ENCODE assay signal across 10 cellular contexts in genomic region chr12:96048392-96048969, GRCh38. TPM values are rescaled to one million over a fixed set of nuclear protein-coding genes. Genes with fewer than 3 reads are reported as not detected.
DNase-seq lines count a peak whose midpoint lies in the region; ATAC-seq and TF ChIP-seq lines count a peak whose summit lies in the region.
"Had no signal": no experiment of that assay in that cellular context is flagged by ENCODE, and none has a peak within 500 bp of the region (broad histone marks: within the 10 kb centered on the region; RNA-seq: fewer than 3 reads in every experiment).

No MANE protein-coding gene starts in this region.

- H3K9me3 ChIP-seq in parathyroid adenoma (ENCODE audit: control insufficient read depth, low read length), result no peaks in the 10 kb centered on the region

- no peak for TF ChIP-seq CTCF in parathyroid adenoma (IDR thresholded peaks at IDR 0.05)

- no peak for DNase-seq in activated CD4-positive, alpha-beta T cell treated with anti-CD3 and anti-CD28 coated beads, Interleukin-2, amount 10 ng/mL, durations not matched to agents 24 days and 14 days
- DNase-seq in activated CD4-positive, alpha-beta T cell treated with anti-CD3 and anti-CD28 coated beads, Interleukin-2, amount 50 U/mL, for 48 hours, result no peak
- DNase-seq in NCI-H748 treated with DMSO at 0.1 percent for 48 hours (lab: John Stamatoyannopoulos, UW) (peak; percentile 41), dedifferentiated amniotic fluid mesenchymal stem cell (ENCODE audit: extremely low spot score) (no peak), COR-L47 (lab: John Stamatoyannopoulos, UW) (no peak)
- no peak for DNase-seq in central memory CD8-positive, alpha-beta T cell (ENCODE audit: low spot score in 2 of 2)
- DNase-seq: dorsolateral prefrontal cortex; stimulated activated CD4-positive, alpha-beta T cell treated with anti-CD3 and anti-CD28 coated beads, Interleukin-12 subunit alpha, Interleukin-12 subunit beta, amount 100 ng/mL, for 4 hours had no signal

- H3K4me3 Mint-ChIP-seq in activated CD4-positive, alpha-beta T cell treated with anti-CD3 and anti-CD28 coated beads, Interleukin-2, amount 10 ng/mL, durations not matched to agents 24 days and 14 days, result peak overlapping the region; percentile 32
- H3K4me3 Mint-ChIP-seq in central memory CD8-positive, alpha-beta T cell, result no peak overlapping the region

- H3K9me3 Mint-ChIP-seq in activated CD4-positive, alpha-beta T cell treated with anti-CD3 and anti-CD28 coated beads, Interleukin-2, amount 10 ng/mL, durations not matched to agents 24 days and 14 days, result peaks cover 14% of the 10 kb centered on the region
- H3K9me3 Mint-ChIP-seq in central memory CD8-positive, alpha-beta T cell, result no peaks in the 10 kb centered on the region

- H2AFZ ChIP-seq in parathyroid adenoma, result peak overlapping the region; percentile 83

- H3K27ac ChIP-seq in parathyroid adenoma, result peak overlapping the region; percentile 45
- H3K27ac ChIP-seq: dorsolateral prefrontal cortex had no signal

- intact Hi-C loops in activated CD4-positive, alpha-beta T cell treated with anti-CD3 and anti-CD28 coated beads, Interleukin-2, amount 10 ng/mL, durations not matched to agents 24 days and 14 days (cut with micrococcal nuclease), result loop anchor here (5.0 kb wide), 2 partner anchors 379 to 469 kb away; no protein-coding TSS in a partner anchor

- H3K4me2 ChIP-seq in parathyroid adenoma (ENCODE audit: low read length), result no peak overlapping the region

- peaks cover 38% of the 10 kb centered on the region for H3K4me1 Mint-ChIP-seq in activated CD4-positive, alpha-beta T cell treated with anti-CD3 and anti-CD28 coated beads, Interleukin-2, amount 10 ng/mL, durations not matched to agents 24 days and 14 days
- H3K4me1 Mint-ChIP-seq in central memory CD8-positive, alpha-beta T cell, result peaks cover 26% of the 10 kb centered on the region

- no peaks in the 10 kb centered on the region for H3K36me3 ChIP-seq in parathyroid adenoma (ENCODE audit: control insufficient read depth, insufficient read depth, low read length)

- H3K79me2 ChIP-seq in parathyroid adenoma, result no peaks in the 10 kb centered on the region

- H3K4me3 ChIP-seq in parathyroid adenoma (ENCODE audit: low read depth, low read length), result no peak overlapping the region
- H3K4me3 ChIP-seq: dorsolateral prefrontal cortex had no signal

- no peak overlapping the region for H3K9ac ChIP-seq in parathyroid adenoma

- no peaks in the 10 kb centered on the region for H3K27me3 ChIP-seq in parathyroid adenoma (ENCODE audit: control insufficient read depth, insufficient read depth, low read length)
- H3K27me3 ChIP-seq: dorsolateral prefrontal cortex had no signal

- no peaks in the 10 kb centered on the region for H3K36me3 Mint-ChIP-seq in activated CD4-positive, alpha-beta T cell treated with anti-CD3 and anti-CD28 coated beads, Interleukin-2, amount 10 ng/mL, durations not matched to agents 24 days and 14 days (ENCODE audit: low read depth)
- peaks cover 3% of the 10 kb centered on the region for H3K36me3 Mint-ChIP-seq in central memory CD8-positive, alpha-beta T cell (ENCODE audit: insufficient read depth)

- H3K27ac Mint-ChIP-seq in activated CD4-positive, alpha-beta T cell treated with anti-CD3 and anti-CD28 coated beads, Interleukin-2, amount 10 ng/mL, durations not matched to agents 24 days and 14 days, result peak overlapping the region; percentile 81
- peak overlapping the region; percentile 38 for H3K27ac Mint-ChIP-seq in central memory CD8-positive, alpha-beta T cell (ENCODE audit: low read depth)

- no peak for ATAC-seq in central memory CD8-positive, alpha-beta T cell (replicated peaks; ENCODE audit: extremely low read depth, poor library complexity, severe bottlenecking)
- ATAC-seq in GM21825 (IDR thresholded peaks at IDR 0.05; ENCODE audit: unreplicated experiment), result no peak

- H3K27me3 Mint-ChIP-seq in activated CD4-positive, alpha-beta T cell treated with anti-CD3 and anti-CD28 coated beads, Interleukin-2, amount 10 ng/mL, durations not matched to agents 24 days and 14 days, result no peaks in the 10 kb centered on the region
- no peaks in the 10 kb centered on the region for H3K27me3 Mint-ChIP-seq in central memory CD8-positive, alpha-beta T cell

- H3K4me1 ChIP-seq in parathyroid adenoma, result peaks cover 21% of the 10 kb centered on the region

RNA-seq across cellular contexts. Expression of gene LTA4H, which starts 13.1 kb away (rescaled TPM):
- total RNA-seq in activated CD4-positive, alpha-beta T cell treated with anti-CD3 and anti-CD28 coated beads, Interleukin-2, amount 10 ng/mL, durations not matched to agents 24 days and 14 days, result 63.4 and 64.1 TPM in 2 replicates

RNA-seq across cellular contexts. Expression of gene HAL, which starts 52.3 kb away (rescaled TPM):
- total RNA-seq in activated CD4-positive, alpha-beta T cell treated with anti-CD3 and anti-CD28 coated beads, Interleukin-2, amount 10 ng/mL, durations not matched to agents 24 days and 14 days, result 0.09 and 0.38 TPM in 2 replicates
